ENCODE assay signal across 25 cellular contexts in the genomic region with DNA sequence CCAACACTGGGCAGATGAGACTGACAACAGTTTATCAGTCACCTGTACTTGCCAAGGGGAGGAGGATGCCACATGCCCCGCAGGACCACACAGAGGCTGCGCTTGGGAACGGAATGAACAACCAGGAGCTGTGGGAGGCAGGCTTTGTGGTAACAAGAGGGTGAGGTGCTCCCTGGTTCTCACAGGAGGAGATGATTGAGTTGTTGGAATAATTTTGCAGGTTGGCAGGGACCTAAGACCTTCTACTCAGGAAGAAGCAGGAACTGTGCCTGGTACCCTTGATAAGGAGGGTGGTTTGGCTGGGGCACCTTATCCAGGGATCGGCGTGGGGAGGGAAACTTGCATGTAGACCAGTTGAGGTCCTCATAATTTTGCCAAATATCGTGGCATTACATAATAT. TPM values are rescaled to one million over a fixed set of nuclear protein-coding genes. Genes with fewer than 3 reads are reported as not detected.
DNase-seq lines count a peak whose midpoint lies in the region; ATAC-seq, FAIRE-seq and TF ChIP-seq lines count a peak whose summit lies in the region.
"Had no signal": no experiment of that assay in that cellular context is flagged by ENCODE, and none has a peak within 500 bp of the region (broad histone marks: within the 10 kb centered on the region; RNA-seq: fewer than 3 reads in every experiment).

No MANE protein-coding gene starts in this region.

- no peaks in the 10 kb centered on the region for H3K36me3 Mint-ChIP-seq in activated T-cell treated with anti-CD3 and anti-CD28 coated beads, Interleukin-2, amount 50 U/mL, for 72 hours (ENCODE audit: insufficient read depth in 2 of 2)
- no peaks in the 10 kb centered on the region for H3K36me3 Mint-ChIP-seq in activated T-cell treated with anti-CD3 and anti-CD28 coated beads, Interleukin-2, amount 50 U/mL, for 4 hours (ENCODE audit: insufficient read depth)
- no peaks in the 10 kb centered on the region for H3K36me3 Mint-ChIP-seq in CD14-positive monocyte
- H3K36me3 Mint-ChIP-seq: CD4-positive, CD25-positive, alpha-beta regulatory T cell; CD8-positive, alpha-beta T cell had no signal

- peak overlapping the region in 5 of 8 donors; percentile 24 to 71 (median 70) for H3K27ac ChIP-seq in spleen
- H3K27ac ChIP-seq in uterus = no peak overlapping the region
- H3K27ac ChIP-seq: A549, GM23248 had no signal

- WGBS in spleen, 5 donors = 64 to 85% (median 73%) methylated on average over 6 of the region's 6 CpGs

- TF ChIP-seq POLR2A in spleen (IDR thresholded peaks at IDR 0.05) (no peak), uterus (IDR thresholded peaks at IDR 0.05) (no peak)

- no peaks in the 10 kb centered on the region for H3K27me3 ChIP-seq in bronchial epithelial cell (ENCODE audit: control insufficient read depth, insufficient read depth, low read length)
- no peaks in the 10 kb centered on the region for H3K27me3 ChIP-seq in mucosa of stomach (ENCODE audit: control insufficient read depth, insufficient read depth, low read length)
- H3K27me3 ChIP-seq in spleen (replicated peaks in 1 of 7) = peaks cover 0 to 24% (median 0%) of the 10 kb centered on the region in 7 donors
- H3K27me3 ChIP-seq in uterus = no peaks in the 10 kb centered on the region
- no peaks in the 10 kb centered on the region for H3K27me3 ChIP-seq in BE2C

- DNase-seq in activated T-cell treated with anti-CD3 and anti-CD28 coated beads, Interleukin-2, amount 50 U/mL, for 72 hours = no peak
- no peak for DNase-seq in activated T-cell treated with anti-CD3 and anti-CD28 coated beads, Interleukin-2, amount 50 U/mL, for 4 hours
- DNase-seq in bronchial epithelial cell (ENCODE audit: low read depth) (no peak), spleen (no peak), CD14-positive monocyte (ENCODE audit: low spot score) (no peak), uterus (no peak), BE2C (no peak)
- DNase-seq: 8988T; ACHN; AML-193; C1 segment of cervical spinal cord; Caco-2; CD4-positive, CD25-positive, alpha-beta regulatory T cell; CD8-positive, alpha-beta T cell; DMS153; DND-41; GM23248; H9 had no signal

- peaks cover 19% of the 10 kb centered on the region for H3K4me1 Mint-ChIP-seq in activated T-cell treated with anti-CD3 and anti-CD28 coated beads, Interleukin-2, amount 50 U/mL, for 72 hours (ENCODE audit: low read depth)
- no peaks in the 10 kb centered on the region for H3K4me1 Mint-ChIP-seq in activated T-cell treated with anti-CD3 and anti-CD28 coated beads, Interleukin-2, amount 50 U/mL, for 4 hours (ENCODE audit: low read depth)
- no peaks in the 10 kb centered on the region for H3K4me1 Mint-ChIP-seq in CD14-positive monocyte
- H3K4me1 Mint-ChIP-seq: CD4-positive, CD25-positive, alpha-beta regulatory T cell had no signal

- H3K4me1 ChIP-seq in mucosa of stomach (ENCODE audit: control insufficient read depth, insufficient read depth, low read length) (peaks cover 57% of the 10 kb centered on the region), spleen (no peaks in the 10 kb centered on the region), uterus (no peaks in the 10 kb centered on the region), BE2C (no peaks in the 10 kb centered on the region)
- H3K4me1 ChIP-seq: A549, Caco-2 had no signal

- H3K4me3 ChIP-seq in bronchial epithelial cell (ENCODE audit: low read depth, low read length) = no peak overlapping the region
- no peak overlapping the region for H3K4me3 ChIP-seq in mucosa of stomach (ENCODE audit: low read length)
- no peak overlapping the region for H3K4me3 ChIP-seq in spleen
- H3K4me3 ChIP-seq in uterus = no peak overlapping the region
- no peak overlapping the region for H3K4me3 ChIP-seq in BE2C (ENCODE audit: low read depth, low read length)
- H3K4me3 ChIP-seq: A549, GM23248 had no signal

- H3K27ac Mint-ChIP-seq in activated T-cell treated with anti-CD3 and anti-CD28 coated beads, Interleukin-2, amount 50 U/mL, for 72 hours = peak overlapping the region; percentile 90
- H3K27ac Mint-ChIP-seq in CD14-positive monocyte = no peak overlapping the region
- H3K27ac Mint-ChIP-seq: CD4-positive, CD25-positive, alpha-beta regulatory T cell; CD8-positive, alpha-beta T cell; H9 had no signal

- H3K9me3 ChIP-seq in mucosa of stomach (ENCODE audit: control insufficient read depth, low read length) (no peaks in the 10 kb centered on the region), spleen (no peaks in the 10 kb centered on the region), uterus (no peaks in the 10 kb centered on the region), BE2C (no peaks in the 10 kb centered on the region)
- H3K9me3 ChIP-seq: A549, Caco-2 had no signal

- H3K27me3 Mint-ChIP-seq in activated T-cell treated with anti-CD3 and anti-CD28 coated beads, Interleukin-2, amount 50 U/mL, for 72 hours (ENCODE audit: low read depth) = peaks cover 45% of the 10 kb centered on the region
- H3K27me3 Mint-ChIP-seq in activated T-cell treated with anti-CD3 and anti-CD28 coated beads, Interleukin-2, amount 50 U/mL, for 4 hours (ENCODE audit: low read depth) = peaks cover 8% of the 10 kb centered on the region
- H3K27me3 Mint-ChIP-seq in CD14-positive monocyte (ENCODE audit: low read depth in 3 of 3) = peaks cover 0 to 12% (median 4%) of the 10 kb centered on the region in 3 donors

- peak overlapping the region in 1 of 2 donors; percentile 75 for H3K4me3 Mint-ChIP-seq in activated T-cell treated with anti-CD3 and anti-CD28 coated beads, Interleukin-2, amount 50 U/mL, for 72 hours
- H3K4me3 Mint-ChIP-seq in activated T-cell treated with anti-CD3 and anti-CD28 coated beads, Interleukin-2, amount 50 U/mL, for 4 hours = no peak overlapping the region
- no peak overlapping the region for H3K4me3 Mint-ChIP-seq in CD14-positive monocyte
- H3K4me3 Mint-ChIP-seq: CD4-positive, CD25-positive, alpha-beta regulatory T cell; CD8-positive, alpha-beta T cell; H9 had no signal

- intact Hi-C loops in spleen (cut with DNase I; ENCODE audit: low total_unique reads) (no loop called here), CD14-positive monocyte (cut with micrococcal nuclease) (no loop called here), uterus (cut with DNase I; ENCODE audit: low total_unique reads) (no loop called here)

- FAIRE-seq in bronchial epithelial cell (lab: Jason Lieb, UNC) = peak; percentile 7
- FAIRE-seq: A549, G401.6, GM12892 had no signal

- ATAC-seq in activated T-cell treated with anti-CD3 and anti-CD28 coated beads, Interleukin-2, amount 50 U/mL, for 72 hours (replicated peaks in 1 of 2) = peak in 1 of 2 donors; percentile 50
- no peak for ATAC-seq in activated T-cell treated with anti-CD3 and anti-CD28 coated beads, Interleukin-2, amount 50 U/mL, for 4 hours
- ATAC-seq: A549; CD8-positive, alpha-beta T cell; HCT116 had no signal

- peak overlapping the region; percentile 1 for H3K9ac ChIP-seq in mucosa of stomach (ENCODE audit: low read length)
- H3K9ac ChIP-seq: GM23248 had no signal

- H3K9me3 Mint-ChIP-seq in activated T-cell treated with anti-CD3 and anti-CD28 coated beads, Interleukin-2, amount 50 U/mL, for 72 hours = no peaks in the 10 kb centered on the region
- H3K9me3 Mint-ChIP-seq in activated T-cell treated with anti-CD3 and anti-CD28 coated beads, Interleukin-2, amount 50 U/mL, for 4 hours = no peaks in the 10 kb centered on the region
- peaks cover 0 to 2% (median 0%) of the 10 kb centered on the region in 7 donors for H3K9me3 Mint-ChIP-seq in CD14-positive monocyte
- H3K9me3 Mint-ChIP-seq: CD8-positive, alpha-beta T cell; H9 had no signal

- TF ChIP-seq CTCF in bronchial epithelial cell (IDR thresholded peaks at IDR 0.05; ENCODE audit: insufficient read depth, low read length, severe bottlenecking) (no peak), spleen (IDR thresholded peaks at IDR 0.05 in 8 of 11, conservative IDR thresholded peaks at IDR 0.05 in 3 of 11) (no peak), CD14-positive monocyte (IDR thresholded peaks at IDR 0.05) (no peak), uterus (IDR thresholded peaks at IDR 0.05) (no peak), BE2C (IDR thresholded peaks at IDR 0.05; ENCODE audit: low read depth, low read length) (no peak)

- H3K36me3 ChIP-seq in bronchial epithelial cell (ENCODE audit: control insufficient read depth, insufficient read depth, low read length) (no peaks in the 10 kb centered on the region), mucosa of stomach (ENCODE audit: control insufficient read depth, insufficient read depth, low read length) (peaks cover 4% of the 10 kb centered on the region), spleen (no peaks in the 10 kb centered on the region), uterus (no peaks in the 10 kb centered on the region), BE2C (no peaks in the 10 kb centered on the region)

RNA-seq across cellular contexts. Expression of a gene that starts 7.8 kb away (rescaled TPM):
- total RNA-seq in activated T-cell treated with anti-CD3 and anti-CD28 coated beads, Interleukin-2, amount 50 U/mL, for 72 hours = under 1 TPM in 1 of 2 donors, not detected in 1; 0.14 TPM
- total RNA-seq in activated T-cell treated with anti-CD3 and anti-CD28 coated beads, Interleukin-2, amount 50 U/mL, for 4 hours = under 1 TPM in 1 of 3 donors, not detected in 2; 0.05 TPM
- total RNA-seq in bronchial epithelial cell (under 0.01 and 0.13 TPM in 2 replicates), spleen (under 1 TPM in 1 of 7 donors, not detected in 6; 0.10 TPM), uterus (1 to 10 TPM in 1 of 4 donors, not detected in 3; 1.2 TPM)
- polyA plus RNA-seq in spleen (not detected), CD14-positive monocyte (not detected)
- polyA plus RNA-seq in BE2C (2012; ENCODE audit: insufficient read depth, insufficient read length, low read depth) = not detected
- total RNA-seq: CD4-positive, CD25-positive, alpha-beta regulatory T cell; CD8-positive, alpha-beta T cell; GM23248; H4; H9 had no signal
- polyA plus RNA-seq: A549; BJ; CD4-positive, CD25-positive, alpha-beta regulatory T cell; GM23248 had no signal

RNA-seq across cellular contexts. Expression of a gene that starts 57.8 kb away (rescaled TPM):
- 1 to 10 TPM; 7.6 to 9.5 TPM for total RNA-seq in activated T-cell treated with anti-CD3 and anti-CD28 coated beads, Interleukin-2, amount 50 U/mL, for 72 hours
- total RNA-seq in activated T-cell treated with anti-CD3 and anti-CD28 coated beads, Interleukin-2, amount 50 U/mL, for 4 hours = 1 to 10 TPM; 5.2 to 9.6 (median 8.3) TPM
- total RNA-seq in bronchial epithelial cell = not detected in 2 replicates
- 100 to 1,000 TPM in 2 of 7 donors, 10 to 100 TPM in 5; 15.5 to 145 (median 35.4) TPM for total RNA-seq in spleen
- polyA plus RNA-seq in spleen = 1 to 10 TPM; 1.5 to 8.0 (median 4.8) TPM
- not detected for polyA plus RNA-seq in CD14-positive monocyte
- total RNA-seq in uterus = 1 to 10 TPM in 2 of 4 donors, under 1 TPM in 2; 0.29 to 1.9 (median 0.76) TPM
- polyA plus RNA-seq in BE2C (2012; ENCODE audit: insufficient read depth, insufficient read length, low read depth) = not detected
- total RNA-seq: Caco-2, GM23248, H9 had no signal
- polyA plus RNA-seq: BJ had no signal

Comparison
In these comparisons a context has a peak if more than half of its experiments do, and no peak if none do; other contexts are left out.
1. H3K27ac ChIP-seq: peak in spleen (5 of 8); none in uterus (0 of 2).